ENCODE assay signal across 1 cellular context in the genomic region with DNA sequence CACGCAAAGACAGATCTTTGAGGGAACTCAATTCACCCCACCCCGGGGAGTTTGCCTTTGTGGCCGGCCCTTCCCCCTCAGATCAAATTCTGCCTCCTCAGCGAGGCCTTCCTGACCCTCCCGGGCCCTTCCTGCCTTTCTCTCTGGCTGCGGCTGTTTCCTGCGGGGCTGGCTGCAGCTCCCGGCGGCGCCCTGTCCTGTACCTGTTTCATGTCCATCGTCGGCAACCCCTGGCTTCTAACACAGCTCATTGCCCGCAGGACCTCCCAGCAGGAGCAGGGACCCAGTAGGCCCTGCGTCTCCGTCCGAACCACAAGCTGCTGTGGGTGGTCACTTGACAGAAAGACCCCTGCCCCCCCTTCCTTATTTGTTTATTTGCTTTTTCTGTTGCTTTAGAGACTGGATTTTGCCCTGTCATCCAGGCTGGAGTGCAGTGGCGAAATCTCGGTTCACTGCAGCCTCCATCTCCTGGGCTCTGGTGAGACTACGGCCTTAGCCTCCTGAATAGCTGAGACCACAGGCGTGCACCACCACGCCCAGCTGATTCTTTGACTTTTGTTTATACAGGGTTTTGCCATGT.
TF ChIP-seq lines count a peak whose summit lies in the region.

No MANE protein-coding gene starts in this region.

TF ChIP-seq in K562, 482 proteins besides CTCF, POLR2A, EP300 and RAD21 (continued from another document and continues in another):
- no peak for TF ChIP-seq TAF15 (IDR thresholded peaks at IDR 0.05; ENCODE audit: low read depth, low read length)
- TF ChIP-seq NFATC3 (IDR thresholded peaks at IDR 0.05): no peak
- TF ChIP-seq, protein P1, sequence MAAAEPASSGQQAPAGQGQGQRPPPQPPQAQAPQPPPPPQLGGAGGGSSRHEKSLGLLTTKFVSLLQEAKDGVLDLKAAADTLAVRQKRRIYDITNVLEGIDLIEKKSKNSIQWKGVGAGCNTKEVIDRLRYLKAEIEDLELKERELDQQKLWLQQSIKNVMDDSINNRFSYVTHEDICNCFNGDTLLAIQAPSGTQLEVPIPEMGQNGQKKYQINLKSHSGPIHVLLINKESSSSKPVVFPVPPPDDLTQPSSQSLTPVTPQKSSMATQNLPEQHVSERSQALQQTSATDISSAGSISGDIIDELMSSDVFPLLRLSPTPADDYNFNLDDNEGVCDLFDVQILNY (CRISPR knock-in tag; IDR thresholded peaks at IDR 0.05): no peak
- TF ChIP-seq, protein P2, sequence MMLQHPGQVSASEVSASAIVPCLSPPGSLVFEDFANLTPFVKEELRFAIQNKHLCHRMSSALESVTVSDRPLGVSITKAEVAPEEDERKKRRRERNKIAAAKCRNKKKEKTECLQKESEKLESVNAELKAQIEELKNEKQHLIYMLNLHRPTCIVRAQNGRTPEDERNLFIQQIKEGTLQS (IDR thresholded peaks at IDR 0.05): no peak
- TF ChIP-seq, protein P2 (CRISPR knock-in tag; conservative IDR thresholded peaks at IDR 0.05): no peak
- no peak for TF ChIP-seq CBX3 (IDR thresholded peaks at IDR 0.05; ENCODE audit: borderline replicate concordance in 1 of 2, low read length in 2 of 2)
- TF ChIP-seq, protein P3, sequence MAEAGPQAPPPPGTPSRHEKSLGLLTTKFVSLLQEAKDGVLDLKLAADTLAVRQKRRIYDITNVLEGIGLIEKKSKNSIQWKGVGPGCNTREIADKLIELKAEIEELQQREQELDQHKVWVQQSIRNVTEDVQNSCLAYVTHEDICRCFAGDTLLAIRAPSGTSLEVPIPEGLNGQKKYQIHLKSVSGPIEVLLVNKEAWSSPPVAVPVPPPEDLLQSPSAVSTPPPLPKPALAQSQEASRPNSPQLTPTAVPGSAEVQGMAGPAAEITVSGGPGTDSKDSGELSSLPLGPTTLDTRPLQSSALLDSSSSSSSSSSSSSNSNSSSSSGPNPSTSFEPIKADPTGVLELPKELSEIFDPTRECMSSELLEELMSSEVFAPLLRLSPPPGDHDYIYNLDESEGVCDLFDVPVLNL (CRISPR knock-in tag; IDR thresholded peaks at IDR 0.05; ENCODE audit: low read depth): no peak
- TF ChIP-seq LARP7 (IDR thresholded peaks at IDR 0.05): no peak
- TF ChIP-seq, protein P4, sequence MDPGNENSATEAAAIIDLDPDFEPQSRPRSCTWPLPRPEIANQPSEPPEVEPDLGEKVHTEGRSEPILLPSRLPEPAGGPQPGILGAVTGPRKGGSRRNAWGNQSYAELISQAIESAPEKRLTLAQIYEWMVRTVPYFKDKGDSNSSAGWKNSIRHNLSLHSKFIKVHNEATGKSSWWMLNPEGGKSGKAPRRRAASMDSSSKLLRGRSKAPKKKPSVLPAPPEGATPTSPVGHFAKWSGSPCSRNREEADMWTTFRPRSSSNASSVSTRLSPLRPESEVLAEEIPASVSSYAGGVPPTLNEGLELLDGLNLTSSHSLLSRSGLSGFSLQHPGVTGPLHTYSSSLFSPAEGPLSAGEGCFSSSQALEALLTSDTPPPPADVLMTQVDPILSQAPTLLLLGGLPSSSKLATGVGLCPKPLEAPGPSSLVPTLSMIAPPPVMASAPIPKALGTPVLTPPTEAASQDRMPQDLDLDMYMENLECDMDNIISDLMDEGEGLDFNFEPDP (CRISPR knock-in tag; IDR thresholded peaks at IDR 0.05): no peak
- no peak for TF ChIP-seq NR3C1 (CRISPR knock-in tag; IDR thresholded peaks at IDR 0.05)
- TF ChIP-seq, protein P5, sequence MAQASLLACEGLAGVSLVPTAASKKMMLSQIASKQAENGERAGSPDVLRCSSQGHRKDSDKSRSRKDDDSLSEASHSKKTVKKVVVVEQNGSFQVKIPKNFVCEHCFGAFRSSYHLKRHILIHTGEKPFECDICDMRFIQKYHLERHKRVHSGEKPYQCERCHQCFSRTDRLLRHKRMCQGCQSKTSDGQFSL (CRISPR knock-in tag; IDR thresholded peaks at IDR 0.05): no peak
- TF ChIP-seq, protein P5 (tag; IDR thresholded peaks at IDR 0.05): 0 out of 4 replicates have a peak, but pooled peaks of 1 of the 2 experiments have one; percentile 40
- no peak for TF ChIP-seq RBM34 (IDR thresholded peaks at IDR 0.05; ENCODE audit: borderline replicate concordance, insufficient read depth, low read length)
- no peak for TF ChIP-seq ZC3H11A (IDR thresholded peaks at IDR 0.05; ENCODE audit: low read depth, low read length)
- TF ChIP-seq, protein P6, sequence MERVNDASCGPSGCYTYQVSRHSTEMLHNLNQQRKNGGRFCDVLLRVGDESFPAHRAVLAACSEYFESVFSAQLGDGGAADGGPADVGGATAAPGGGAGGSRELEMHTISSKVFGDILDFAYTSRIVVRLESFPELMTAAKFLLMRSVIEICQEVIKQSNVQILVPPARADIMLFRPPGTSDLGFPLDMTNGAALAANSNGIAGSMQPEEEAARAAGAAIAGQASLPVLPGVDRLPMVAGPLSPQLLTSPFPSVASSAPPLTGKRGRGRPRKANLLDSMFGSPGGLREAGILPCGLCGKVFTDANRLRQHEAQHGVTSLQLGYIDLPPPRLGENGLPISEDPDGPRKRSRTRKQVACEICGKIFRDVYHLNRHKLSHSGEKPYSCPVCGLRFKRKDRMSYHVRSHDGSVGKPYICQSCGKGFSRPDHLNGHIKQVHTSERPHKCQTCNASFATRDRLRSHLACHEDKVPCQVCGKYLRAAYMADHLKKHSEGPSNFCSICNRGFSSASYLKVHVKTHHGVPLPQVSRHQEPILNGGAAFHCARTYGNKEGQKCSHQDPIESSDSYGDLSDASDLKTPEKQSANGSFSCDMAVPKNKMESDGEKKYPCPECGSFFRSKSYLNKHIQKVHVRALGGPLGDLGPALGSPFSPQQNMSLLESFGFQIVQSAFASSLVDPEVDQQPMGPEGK (CRISPR knock-in tag; IDR thresholded peaks at IDR 0.05; ENCODE audit: borderline replicate concordance): no peak
- no peak for TF ChIP-seq HOXB6 (CRISPR knock-in tag; IDR thresholded peaks at IDR 0.05; ENCODE audit: borderline replicate concordance)
- no peak for TF ChIP-seq ZNF197 (CRISPR knock-in tag; IDR thresholded peaks at IDR 0.05; ENCODE audit: low read depth)
- TF ChIP-seq MITF (IDR thresholded peaks at IDR 0.05): no peak
- TF ChIP-seq HCFC1 (IDR thresholded peaks at IDR 0.05; ENCODE audit: low read depth, low read length): no peak
- TF ChIP-seq KHSRP (IDR thresholded peaks at IDR 0.05): no peak
- no peak for TF ChIP-seq CREB1 (IDR thresholded peaks at IDR 0.05)
- TF ChIP-seq CREB1 (CRISPR knock-in tag; IDR thresholded peaks at IDR 0.05): no peak
- TF ChIP-seq THRA (IDR thresholded peaks at IDR 0.05): no peak
- no peak for TF ChIP-seq ZNF778 (CRISPR knock-in tag; IDR thresholded peaks at IDR 0.05)
- 0 out of 2 replicates have a peak, but pooled peaks have one; percentile 53 for TF ChIP-seq ARID1B (IDR thresholded peaks at IDR 0.05)
- TF ChIP-seq BRD4 (IDR thresholded peaks at IDR 0.05): peak; percentile 79; the same call in 1 of the 2 replicates
- no peak for TF ChIP-seq CGGBP1 (CRISPR knock-in tag; IDR thresholded peaks at IDR 0.05)
- no peak for TF ChIP-seq XRCC5 (IDR thresholded peaks at IDR 0.05; ENCODE audit: low read depth, low read length)
- TF ChIP-seq ELK1 (CRISPR knock-in tag; IDR thresholded peaks at IDR 0.05): no peak
- 0 out of 2 replicates have a peak, but pooled peaks have one; percentile 44 for TF ChIP-seq MBD2 (IDR thresholded peaks at IDR 0.05; ENCODE audit: borderline replicate concordance, low read depth)
- no peak for TF ChIP-seq TEAD2 (tag; IDR thresholded peaks at IDR 0.05)
- no peak for TF ChIP-seq ZNF445 (CRISPR knock-in tag; IDR thresholded peaks at IDR 0.05; ENCODE audit: low read depth)
- no peak for TF ChIP-seq LEF1 (IDR thresholded peaks at IDR 0.05)
- TF ChIP-seq ZNF408 (CRISPR knock-in tag; IDR thresholded peaks at IDR 0.05; ENCODE audit: low read depth): no peak
- no peak for TF ChIP-seq ZNF347 (CRISPR knock-in tag; IDR thresholded peaks at IDR 0.05; ENCODE audit: low read depth)
- no peak for TF ChIP-seq U2AF2 (optimal IDR thresholded peaks at IDR 0.05; ENCODE audit: low read depth, low read length)
- no peak for TF ChIP-seq SRSF7 (optimal IDR thresholded peaks at IDR 0.05; ENCODE audit: low read depth, low read length)
- no peak for TF ChIP-seq BMI1 (IDR thresholded peaks at IDR 0.05; ENCODE audit: low read length)
- TF ChIP-seq TBP (optimal IDR thresholded peaks at IDR 0.05; ENCODE audit: low read depth, low read length): no peak
- TF ChIP-seq MAZ (CRISPR knock-in tag; conservative IDR thresholded peaks at IDR 0.05 in 1 of 2, IDR thresholded peaks at IDR 0.05 in 1 of 2): no peak
- TF ChIP-seq, protein P7, sequence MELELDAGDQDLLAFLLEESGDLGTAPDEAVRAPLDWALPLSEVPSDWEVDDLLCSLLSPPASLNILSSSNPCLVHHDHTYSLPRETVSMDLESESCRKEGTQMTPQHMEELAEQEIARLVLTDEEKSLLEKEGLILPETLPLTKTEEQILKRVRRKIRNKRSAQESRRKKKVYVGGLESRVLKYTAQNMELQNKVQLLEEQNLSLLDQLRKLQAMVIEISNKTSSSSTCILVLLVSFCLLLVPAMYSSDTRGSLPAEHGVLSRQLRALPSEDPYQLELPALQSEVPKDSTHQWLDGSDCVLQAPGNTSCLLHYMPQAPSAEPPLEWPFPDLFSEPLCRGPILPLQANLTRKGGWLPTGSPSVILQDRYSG (tag; conservative IDR thresholded peaks at IDR 0.05; ENCODE audit: low read depth): no peak
- no peak for TF ChIP-seq ZNF224 (CRISPR knock-in tag; IDR thresholded peaks at IDR 0.05)
- no peak for TF ChIP-seq CCAR2 (IDR thresholded peaks at IDR 0.05; ENCODE audit: low read depth, low read length)
- TF ChIP-seq, protein P8, sequence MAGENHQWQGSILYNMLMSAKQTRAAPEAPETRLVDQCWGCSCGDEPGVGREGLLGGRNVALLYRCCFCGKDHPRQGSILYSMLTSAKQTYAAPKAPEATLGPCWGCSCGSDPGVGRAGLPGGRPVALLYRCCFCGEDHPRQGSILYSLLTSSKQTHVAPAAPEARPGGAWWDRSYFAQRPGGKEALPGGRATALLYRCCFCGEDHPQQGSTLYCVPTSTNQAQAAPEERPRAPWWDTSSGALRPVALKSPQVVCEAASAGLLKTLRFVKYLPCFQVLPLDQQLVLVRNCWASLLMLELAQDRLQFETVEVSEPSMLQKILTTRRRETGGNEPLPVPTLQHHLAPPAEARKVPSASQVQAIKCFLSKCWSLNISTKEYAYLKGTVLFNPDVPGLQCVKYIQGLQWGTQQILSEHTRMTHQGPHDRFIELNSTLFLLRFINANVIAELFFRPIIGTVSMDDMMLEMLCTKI (IDR thresholded peaks at IDR 0.05; ENCODE audit: partially characterized antibody): no peak
- TF ChIP-seq SUPT5H (IDR thresholded peaks at IDR 0.05): no peak
- TF ChIP-seq, protein P9, sequence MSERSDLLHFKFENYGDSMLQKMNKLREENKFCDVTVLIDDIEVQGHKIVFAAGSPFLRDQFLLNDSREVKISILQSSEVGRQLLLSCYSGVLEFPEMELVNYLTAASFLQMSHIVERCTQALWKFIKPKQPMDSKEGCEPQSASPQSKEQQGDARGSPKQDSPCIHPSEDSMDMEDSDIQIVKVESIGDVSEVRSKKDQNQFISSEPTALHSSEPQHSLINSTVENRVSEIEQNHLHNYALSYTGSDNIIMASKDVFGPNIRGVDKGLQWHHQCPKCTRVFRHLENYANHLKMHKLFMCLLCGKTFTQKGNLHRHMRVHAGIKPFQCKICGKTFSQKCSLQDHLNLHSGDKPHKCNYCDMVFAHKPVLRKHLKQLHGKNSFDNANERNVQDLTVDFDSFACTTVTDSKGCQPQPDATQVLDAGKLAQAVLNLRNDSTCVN (CRISPR knock-in tag; IDR thresholded peaks at IDR 0.05): no peak
- TF ChIP-seq RBFOX2 (IDR thresholded peaks at IDR 0.05; ENCODE audit: low read depth, low read length): peak; percentile 57
